In genomic region chr13:93418398-93418797, GRCh38 we compare ENCODE assay signal across 28 cellular contexts.
"Had no signal": no experiment of that assay in that cellular context is flagged by ENCODE, and none has a peak within 500 bp of the region (broad histone marks: within the 10 kb centered on the region; RNA-seq: fewer than 3 reads in every experiment).

No MANE protein-coding gene starts in this region.

- DNase-seq: occipital lobe; ovary; posterior cingulate gyrus; psoas muscle; right cardiac atrium; right lobe of liver; sigmoid colon; small intestine; stimulated activated CD4-positive, alpha-beta T cell treated with anti-CD3 and anti-CD28 coated beads, Interleukin-15, amount 100 ng/mL, for 24 hours; stimulated activated CD4-positive, alpha-beta T cell treated with anti-CD3 and anti-CD28 coated beads, Interleukin-2, amount 100 ng/mL, for 24 hours; stimulated activated CD4-positive, alpha-beta T cell treated with anti-CD3 and anti-CD28 coated beads, Interleukin-2, amount 100 ng/mL, for 48 hours; stimulated activated CD4-positive, alpha-beta T cell treated with anti-CD3 and anti-CD28 coated beads, Interleukin-4, amount 100 ng/mL, for 24 hours; stimulated activated naive B cell treated with anti-CD40 and anti-IgM and Interleukin-4, amounts not matched to agents 10 μg/mL and 1 μg/mL and 100 μg/mL, for 72 hours; stimulated activated naive CD4-positive, alpha-beta T cell treated with Interleukin-2 at 50 U/mL for 16 hours; stomach; thyroid gland; trophoblast cell; upper lobe of left lung had no signal

- H3K4me1 ChIP-seq: parathyroid adenoma, psoas muscle, right lobe of liver, sigmoid colon, stomach, thyroid gland, tibial nerve, upper lobe of left lung, vagina had no signal

- H3K4me3 ChIP-seq: neural progenitor cell, ovary, psoas muscle, right lobe of liver, sigmoid colon, stomach, thoracic aorta, thyroid gland, tibial nerve, upper lobe of left lung, vagina had no signal

- H3K4me1 Mint-ChIP-seq: nephron; stimulated activated effector memory CD8-positive, alpha-beta T cell treated with anti-CD3 and anti-CD28 coated beads, Interleukin-12 subunit alpha, Interleukin-12 subunit beta, amount 100 ng/mL, for 72 hours; stimulated activated naive B cell treated with anti-CD40 and anti-IgM and Interleukin-4, amounts not matched to agents 10 μg/mL and 1 μg/mL and 100 μg/mL, for 72 hours had no signal

- H3K9ac ChIP-seq: neural progenitor cell, parathyroid adenoma had no signal

- H3K9me3 ChIP-seq: ovary, psoas muscle, right lobe of liver, sigmoid colon, stomach, thoracic aorta, thyroid gland, tibial nerve, upper lobe of left lung, vagina had no signal

- H3K79me2 ChIP-seq: parathyroid adenoma had no signal

- H3K27me3 ChIP-seq: neural progenitor cell, right lobe of liver, sigmoid colon, stomach, thyroid gland, tibial nerve, upper lobe of left lung, vagina had no signal

- H2AFZ ChIP-seq: neural progenitor cell, parathyroid adenoma had no signal

- H3K36me3 Mint-ChIP-seq: neural progenitor cell; stimulated activated effector memory CD8-positive, alpha-beta T cell treated with anti-CD3 and anti-CD28 coated beads, Interleukin-12 subunit alpha, Interleukin-12 subunit beta, amount 100 ng/mL, for 72 hours; stimulated activated naive B cell treated with anti-CD40 and anti-IgM and Interleukin-4, amounts not matched to agents 10 μg/mL and 1 μg/mL and 100 μg/mL, for 72 hours had no signal

- FAIRE-seq: urothelium cell line had no signal

- H3K36me3 ChIP-seq: neural progenitor cell, ovary, right lobe of liver, sigmoid colon, stomach, thoracic aorta, thyroid gland, tibial nerve, upper lobe of left lung, vagina had no signal

- H3K27ac Mint-ChIP-seq: nephron; neural progenitor cell; progenitor cell of endocrine pancreas; stimulated activated effector memory CD8-positive, alpha-beta T cell treated with anti-CD3 and anti-CD28 coated beads, Interleukin-12 subunit alpha, Interleukin-12 subunit beta, amount 100 ng/mL, for 72 hours; stimulated activated naive B cell treated with anti-CD40 and anti-IgM and Interleukin-4, amounts not matched to agents 10 μg/mL and 1 μg/mL and 100 μg/mL, for 72 hours; stimulated activated naive CD8-positive, alpha-beta T cell treated with anti-CD3 and anti-CD28 coated beads, Interleukin-15, Interleukin-2, amounts not matched to agents 100 ng/mL and 50 ng/mL, for 24 hours had no signal

- H3K27me3 Mint-ChIP-seq: progenitor cell of endocrine pancreas; stimulated activated naive B cell treated with anti-CD40 and anti-IgM and Interleukin-4, amounts not matched to agents 10 μg/mL and 1 μg/mL and 100 μg/mL, for 72 hours; stimulated activated naive CD8-positive, alpha-beta T cell treated with anti-CD3 and anti-CD28 coated beads, Interleukin-15, Interleukin-2, amounts not matched to agents 100 ng/mL and 50 ng/mL, for 24 hours had no signal

- H3K4me3 Mint-ChIP-seq: nephron; neural progenitor cell; stimulated activated effector memory CD8-positive, alpha-beta T cell treated with anti-CD3 and anti-CD28 coated beads, Interleukin-12 subunit alpha, Interleukin-12 subunit beta, amount 100 ng/mL, for 72 hours; stimulated activated naive B cell treated with anti-CD40 and anti-IgM and Interleukin-4, amounts not matched to agents 10 μg/mL and 1 μg/mL and 100 μg/mL, for 72 hours; stimulated activated naive CD8-positive, alpha-beta T cell treated with anti-CD3 and anti-CD28 coated beads, Interleukin-15, Interleukin-2, amounts not matched to agents 100 ng/mL and 50 ng/mL, for 24 hours had no signal

- H3K27ac ChIP-seq: neural progenitor cell, ovary, parathyroid adenoma, psoas muscle, right lobe of liver, sigmoid colon, stomach, thoracic aorta, thyroid gland, tibial nerve, upper lobe of left lung, vagina had no signal

- ATAC-seq: psoas muscle; right cardiac atrium; right lobe of liver; stimulated activated effector memory CD8-positive, alpha-beta T cell treated with anti-CD3 and anti-CD28 coated beads, Interleukin-12 subunit alpha, Interleukin-12 subunit beta, amount 100 ng/mL, for 72 hours; stimulated activated naive B cell treated with anti-CD40 and anti-IgM and Interleukin-4, amounts not matched to agents 10 μg/mL and 1 μg/mL and 100 μg/mL, for 72 hours had no signal

- H3K4me2 ChIP-seq: neural progenitor cell had no signal

- H3K9me3 Mint-ChIP-seq: nephron; stimulated activated effector memory CD8-positive, alpha-beta T cell treated with anti-CD3 and anti-CD28 coated beads, Interleukin-12 subunit alpha, Interleukin-12 subunit beta, amount 100 ng/mL, for 72 hours; stimulated activated naive CD8-positive, alpha-beta T cell treated with anti-CD3 and anti-CD28 coated beads, Interleukin-15, Interleukin-2, amounts not matched to agents 100 ng/mL and 50 ng/mL, for 24 hours had no signal
